ENCODE assay signal across 1 cellular context in the genomic region with DNA sequence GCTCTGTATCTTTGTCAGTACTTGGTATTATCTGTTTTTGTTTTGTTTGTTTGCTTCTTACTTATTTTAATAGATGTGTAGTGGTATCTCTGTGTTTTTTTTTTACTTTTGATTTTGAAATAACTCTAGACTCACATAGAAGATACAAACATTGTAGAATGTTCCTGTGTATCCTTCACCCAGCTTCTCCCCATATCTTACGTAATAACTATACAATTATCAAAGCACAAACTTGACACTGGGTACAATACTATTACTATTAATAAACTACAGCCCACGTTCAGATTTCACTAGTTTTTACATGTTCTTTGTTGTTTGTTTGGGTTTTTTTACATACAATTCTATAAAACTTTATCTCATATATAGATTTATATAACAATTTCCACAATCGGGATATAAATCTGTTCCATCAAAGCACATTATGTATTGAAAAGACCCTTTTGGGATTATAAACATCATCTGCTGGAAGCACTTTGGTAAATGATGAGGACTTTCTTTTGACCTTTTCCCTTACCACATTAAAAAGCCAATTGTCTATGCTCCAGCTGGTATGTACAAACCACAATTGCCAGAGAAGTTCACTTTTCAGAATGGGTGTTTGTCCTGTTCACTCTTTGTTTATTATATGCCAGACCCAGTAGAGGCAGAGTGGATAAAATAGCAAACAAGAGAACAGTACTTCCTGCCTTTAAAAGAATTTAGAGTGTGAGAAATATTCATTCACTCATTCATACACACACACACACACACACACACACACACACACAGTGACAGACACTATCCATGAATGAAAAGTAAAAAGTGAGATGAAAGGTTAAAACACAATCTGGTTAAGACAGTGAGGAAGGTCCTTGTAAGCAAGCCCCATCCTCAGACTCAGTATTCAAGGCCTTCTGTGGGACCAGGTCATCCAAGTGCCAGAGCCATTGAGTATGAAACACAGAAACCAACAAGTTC.
TF ChIP-seq lines count a peak whose summit lies in the region.

No MANE protein-coding gene starts in this region.

TF ChIP-seq in HCT116, 20 proteins besides CTCF, POLR2A, EP300 and RAD21:
- no peak for TF ChIP-seq SP1 (IDR thresholded peaks at IDR 0.05; ENCODE audit: low read depth)
- no peak for TF ChIP-seq EZH2 (IDR thresholded peaks at IDR 0.05)
- no peak for TF ChIP-seq POLR2AphosphoS5 (IDR thresholded peaks at IDR 0.05; ENCODE audit: low read depth, low read length)
- no peak for TF ChIP-seq YY1 (IDR thresholded peaks at IDR 0.05; ENCODE audit: extremely low read depth, insufficient replicate concordance, low read depth, low read length)
- no peak for TF ChIP-seq EGR1 (IDR thresholded peaks at IDR 0.05; ENCODE audit: low read depth)
- no peak for TF ChIP-seq SRF (IDR thresholded peaks at IDR 0.05; ENCODE audit: low read depth)
- TF ChIP-seq, protein P1, sequence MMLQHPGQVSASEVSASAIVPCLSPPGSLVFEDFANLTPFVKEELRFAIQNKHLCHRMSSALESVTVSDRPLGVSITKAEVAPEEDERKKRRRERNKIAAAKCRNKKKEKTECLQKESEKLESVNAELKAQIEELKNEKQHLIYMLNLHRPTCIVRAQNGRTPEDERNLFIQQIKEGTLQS (IDR thresholded peaks at IDR 0.05), result no peak
- no peak for TF ChIP-seq TCF7L2 (IDR thresholded peaks at IDR 0.05; ENCODE audit: borderline replicate concordance, extremely low read depth, insufficient read depth, insufficient read length)
- no peak for TF ChIP-seq EZH2phosphoT487 (IDR thresholded peaks at IDR 0.05; ENCODE audit: borderline replicate concordance)
- no peak for TF ChIP-seq ELF1 (IDR thresholded peaks at IDR 0.05; ENCODE audit: borderline replicate concordance, low read depth)
- TF ChIP-seq, protein P2, sequence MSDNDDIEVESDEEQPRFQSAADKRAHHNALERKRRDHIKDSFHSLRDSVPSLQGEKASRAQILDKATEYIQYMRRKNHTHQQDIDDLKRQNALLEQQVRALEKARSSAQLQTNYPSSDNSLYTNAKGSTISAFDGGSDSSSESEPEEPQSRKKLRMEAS (IDR thresholded peaks at IDR 0.05), result no peak
- TF ChIP-seq CEBPB (IDR thresholded peaks at IDR 0.05; ENCODE audit: low read depth), result no peak
- TF ChIP-seq ZNF274 (IDR thresholded peaks at IDR 0.05; ENCODE audit: low read depth, low read length), result no peak
- TF ChIP-seq, protein P3, sequence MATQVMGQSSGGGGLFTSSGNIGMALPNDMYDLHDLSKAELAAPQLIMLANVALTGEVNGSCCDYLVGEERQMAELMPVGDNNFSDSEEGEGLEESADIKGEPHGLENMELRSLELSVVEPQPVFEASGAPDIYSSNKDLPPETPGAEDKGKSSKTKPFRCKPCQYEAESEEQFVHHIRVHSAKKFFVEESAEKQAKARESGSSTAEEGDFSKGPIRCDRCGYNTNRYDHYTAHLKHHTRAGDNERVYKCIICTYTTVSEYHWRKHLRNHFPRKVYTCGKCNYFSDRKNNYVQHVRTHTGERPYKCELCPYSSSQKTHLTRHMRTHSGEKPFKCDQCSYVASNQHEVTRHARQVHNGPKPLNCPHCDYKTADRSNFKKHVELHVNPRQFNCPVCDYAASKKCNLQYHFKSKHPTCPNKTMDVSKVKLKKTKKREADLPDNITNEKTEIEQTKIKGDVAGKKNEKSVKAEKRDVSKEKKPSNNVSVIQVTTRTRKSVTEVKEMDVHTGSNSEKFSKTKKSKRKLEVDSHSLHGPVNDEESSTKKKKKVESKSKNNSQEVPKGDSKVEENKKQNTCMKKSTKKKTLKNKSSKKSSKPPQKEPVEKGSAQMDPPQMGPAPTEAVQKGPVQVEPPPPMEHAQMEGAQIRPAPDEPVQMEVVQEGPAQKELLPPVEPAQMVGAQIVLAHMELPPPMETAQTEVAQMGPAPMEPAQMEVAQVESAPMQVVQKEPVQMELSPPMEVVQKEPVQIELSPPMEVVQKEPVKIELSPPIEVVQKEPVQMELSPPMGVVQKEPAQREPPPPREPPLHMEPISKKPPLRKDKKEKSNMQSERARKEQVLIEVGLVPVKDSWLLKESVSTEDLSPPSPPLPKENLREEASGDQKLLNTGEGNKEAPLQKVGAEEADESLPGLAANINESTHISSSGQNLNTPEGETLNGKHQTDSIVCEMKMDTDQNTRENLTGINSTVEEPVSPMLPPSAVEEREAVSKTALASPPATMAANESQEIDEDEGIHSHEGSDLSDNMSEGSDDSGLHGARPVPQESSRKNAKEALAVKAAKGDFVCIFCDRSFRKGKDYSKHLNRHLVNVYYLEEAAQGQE (IDR thresholded peaks at IDR 0.05; ENCODE audit: low read depth), result no peak
- TF ChIP-seq, protein P4, sequence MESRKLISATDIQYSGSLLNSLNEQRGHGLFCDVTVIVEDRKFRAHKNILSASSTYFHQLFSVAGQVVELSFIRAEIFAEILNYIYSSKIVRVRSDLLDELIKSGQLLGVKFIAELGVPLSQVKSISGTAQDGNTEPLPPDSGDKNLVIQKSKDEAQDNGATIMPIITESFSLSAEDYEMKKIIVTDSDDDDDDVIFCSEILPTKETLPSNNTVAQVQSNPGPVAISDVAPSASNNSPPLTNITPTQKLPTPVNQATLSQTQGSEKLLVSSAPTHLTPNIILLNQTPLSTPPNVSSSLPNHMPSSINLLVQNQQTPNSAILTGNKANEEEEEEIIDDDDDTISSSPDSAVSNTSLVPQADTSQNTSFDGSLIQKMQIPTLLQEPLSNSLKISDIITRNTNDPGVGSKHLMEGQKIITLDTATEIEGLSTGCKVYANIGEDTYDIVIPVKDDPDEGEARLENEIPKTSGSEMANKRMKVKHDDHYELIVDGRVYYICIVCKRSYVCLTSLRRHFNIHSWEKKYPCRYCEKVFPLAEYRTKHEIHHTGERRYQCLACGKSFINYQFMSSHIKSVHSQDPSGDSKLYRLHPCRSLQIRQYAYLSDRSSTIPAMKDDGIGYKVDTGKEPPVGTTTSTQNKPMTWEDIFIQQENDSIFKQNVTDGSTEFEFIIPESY (IDR thresholded peaks at IDR 0.05; ENCODE audit: extremely low read depth, insufficient replicate concordance, low read length), result no peak
- no peak for TF ChIP-seq SIN3A (IDR thresholded peaks at IDR 0.05; ENCODE audit: low read depth)
